ENCODE assay signal across 8 cellular contexts in genomic region chr5:95809414-95809960, GRCh38. TPM values are rescaled to one million over a fixed set of nuclear protein-coding genes. Genes with fewer than 3 reads are reported as not detected.
DNase-seq lines count a peak whose midpoint lies in the region; ATAC-seq, FAIRE-seq and TF ChIP-seq lines count a peak whose summit lies in the region.
"Had no signal": no experiment of that assay in that cellular context is flagged by ENCODE, and none has a peak within 500 bp of the region (broad histone marks: within the 10 kb centered on the region; RNA-seq: fewer than 3 reads in every experiment).

No MANE protein-coding gene starts in this region.

- peaks cover 4 to 12% of the 10 kb centered on the region in 2 donors for H3K36me3 Mint-ChIP-seq in activated naive CD4-positive, alpha-beta T cell treated with anti-CD3 and anti-CD28 coated beads, Interleukin-2, amount 50 U/mL, for 72 hours
- H3K36me3 Mint-ChIP-seq in stimulated activated memory B cell treated with anti-CD40 and anti-IgM and Interleukin-4, amounts not matched to agents 10 μg/mL and 1 μg/mL and 100 μg/mL, for 72 hours: peaks cover 16% of the 10 kb centered on the region

- peak overlapping the region; percentile 96 for H3K27ac ChIP-seq in hepatocyte

- no peak for TF ChIP-seq CTCF in hepatocyte (IDR thresholded peaks at IDR 0.05; ENCODE audit: poor library complexity)

- H3K4me3 ChIP-seq in hepatocyte: no peak overlapping the region

- H3K4me2 ChIP-seq in hepatocyte: peak overlapping the region; percentile 63

- H3K27me3 Mint-ChIP-seq in stimulated activated memory B cell treated with anti-CD40 and anti-IgM and Interleukin-4, amounts not matched to agents 10 μg/mL and 1 μg/mL and 100 μg/mL, for 72 hours: no peaks in the 10 kb centered on the region

- 53% methylated on average over 2 of the region's 2 CpGs for WGBS in hepatocyte (ENCODE audit: low lambda C conversion rate, missing lambda C conversion rate)

- peaks cover 3% of the 10 kb centered on the region for H3K79me2 ChIP-seq in hepatocyte

- no peaks in the 10 kb centered on the region for H3K9me3 Mint-ChIP-seq in activated naive CD4-positive, alpha-beta T cell treated with anti-CD3 and anti-CD28 coated beads, Interleukin-2, amount 50 U/mL, for 72 hours
- H3K9me3 Mint-ChIP-seq in stimulated activated memory B cell treated with anti-CD40 and anti-IgM and Interleukin-4, amounts not matched to agents 10 μg/mL and 1 μg/mL and 100 μg/mL, for 72 hours: peaks cover 3% of the 10 kb centered on the region

- H3K4me1 Mint-ChIP-seq in stimulated activated memory B cell treated with anti-CD40 and anti-IgM and Interleukin-4, amounts not matched to agents 10 μg/mL and 1 μg/mL and 100 μg/mL, for 72 hours: peaks cover 54% of the 10 kb centered on the region

- no peak for TF ChIP-seq POLR2A in H54 (IDR thresholded peaks at IDR 0.05; ENCODE audit: low read depth, low read length)

- peak overlapping the region; percentile 73 to 79 for H3K27ac Mint-ChIP-seq in activated naive CD4-positive, alpha-beta T cell treated with anti-CD3 and anti-CD28 coated beads, Interleukin-2, amount 50 U/mL, for 72 hours
- H3K27ac Mint-ChIP-seq in stimulated activated memory B cell treated with anti-CD40 and anti-IgM and Interleukin-4, amounts not matched to agents 10 μg/mL and 1 μg/mL and 100 μg/mL, for 72 hours: peak overlapping the region; percentile 90

- no peaks in the 10 kb centered on the region for H4K20me1 ChIP-seq in hepatocyte (ENCODE audit: insufficient read depth, poor library complexity, severe bottlenecking)

- no peak for ATAC-seq in activated naive CD4-positive, alpha-beta T cell treated with anti-CD3 and anti-CD28 coated beads, Interleukin-2, amount 50 U/mL, for 72 hours
- ATAC-seq in stimulated activated memory B cell treated with anti-CD40 and anti-IgM and Interleukin-4, amounts not matched to agents 10 μg/mL and 1 μg/mL and 100 μg/mL, for 72 hours: no peak
- ATAC-seq in GM18502 (IDR thresholded peaks at IDR 0.05; ENCODE audit: poor library complexity, unreplicated experiment): no peak

- no peaks in the 10 kb centered on the region for H3K27me3 ChIP-seq in hepatocyte

- H3K36me3 ChIP-seq in hepatocyte (replicated peaks; ENCODE audit: insufficient read depth, low read depth): no peaks in the 10 kb centered on the region

- peak; percentile 55 for DNase-seq in H4 (ENCODE audit: low spot score)
- DNase-seq in activated naive CD4-positive, alpha-beta T cell treated with anti-CD3 and anti-CD28 coated beads, Interleukin-2, amount 50 U/mL, for 72 hours (ENCODE audit: low spot score in 2 of 2): no peak
- DNase-seq in hepatocyte (ENCODE audit: low spot score): no peak
- no peak for DNase-seq in mesenteric fat pad (ENCODE audit: low spot score)
- no peak for DNase-seq in H54 (ENCODE audit: insufficient read length, low spot score)
- DNase-seq: NCI-H1694 treated with DMSO at 0.1 percent for 48 hours had no signal

- H3K4me3 Mint-ChIP-seq in stimulated activated memory B cell treated with anti-CD40 and anti-IgM and Interleukin-4, amounts not matched to agents 10 μg/mL and 1 μg/mL and 100 μg/mL, for 72 hours: peak overlapping the region; percentile 64

- no peak for FAIRE-seq in H54 (lab: Jason Lieb, UNC)

- H2AFZ ChIP-seq in hepatocyte: no peak overlapping the region

- H3K9me2 ChIP-seq in hepatocyte (replicated peaks; ENCODE audit: insufficient read depth): no peaks in the 10 kb centered on the region

- H3K9me3 ChIP-seq in hepatocyte (ENCODE audit: low read depth): no peaks in the 10 kb centered on the region

- H3K4me1 ChIP-seq in hepatocyte (ENCODE audit: insufficient read depth): peaks cover 37% of the 10 kb centered on the region

RNA-seq across cellular contexts. Expression of gene GLRX, which starts 13.0 kb away (rescaled TPM):
- total RNA-seq in H4 (2014; rRNA removed; shearing (Covaris generic)): 27.0 and 62.0 TPM in 2 replicates
- total RNA-seq in activated naive CD4-positive, alpha-beta T cell treated with anti-CD3 and anti-CD28 coated beads, Interleukin-2, amount 50 U/mL, for 72 hours: 10 to 100 TPM; 28.4 to 48.4 TPM
- total RNA-seq in hepatocyte (57.8 and 79.1 TPM in 2 replicates), mesenteric fat pad (155 TPM)
- polyA plus RNA-seq in hepatocyte: 101 and 103 TPM in 2 replicates
